ENCODE assay signal across 26 cellular contexts in the genomic region with DNA sequence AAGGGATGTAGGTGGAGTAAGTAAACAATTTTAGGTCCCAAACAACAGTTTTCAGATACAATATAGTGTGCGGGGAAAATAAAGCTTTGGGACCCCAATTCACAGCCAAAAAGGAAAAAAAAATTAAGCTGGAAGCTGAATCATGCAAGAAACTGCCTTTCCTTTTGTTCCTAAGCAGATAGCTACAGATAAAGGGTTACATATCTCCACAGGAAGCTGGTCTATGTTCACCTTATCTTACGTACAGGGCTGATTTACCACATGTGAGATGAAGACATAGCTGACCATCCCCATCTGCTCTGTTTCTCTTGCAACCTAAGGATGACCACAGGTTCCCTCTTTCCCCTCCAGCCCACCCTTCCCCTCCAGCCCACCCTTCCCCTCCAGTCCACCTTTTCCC.
"Had no signal": no experiment of that assay in that cellular context is flagged by ENCODE, and none has a peak within 500 bp of the region (broad histone marks: within the 10 kb centered on the region; RNA-seq: fewer than 3 reads in every experiment).

No MANE protein-coding gene starts in this region.

- H3K4me2 ChIP-seq: hepatocyte had no signal

- H3K36me3 Mint-ChIP-seq: memory B cell; mesothelial cell of epicardium; naive B cell; neural progenitor cell; stimulated activated naive B cell treated with anti-CD40 and anti-IgM and Interleukin-4, amounts not matched to agents 10 μg/mL and 1 μg/mL and 100 μg/mL, for 72 hours; type B pancreatic cell had no signal

- H3K27me3 ChIP-seq: esophagus muscularis mucosa, gastrocnemius medialis, heart left ventricle, hepatocyte, neural progenitor cell, right lobe of liver, stomach, thyroid gland had no signal

- H3K9me3 Mint-ChIP-seq: memory B cell; nephron; neural progenitor cell; stimulated activated naive B cell treated with anti-CD40 and anti-IgM and Interleukin-4, amounts not matched to agents 10 μg/mL and 1 μg/mL and 100 μg/mL, for 72 hours; type B pancreatic cell had no signal

- H2AFZ ChIP-seq: hepatocyte, neural progenitor cell, parathyroid adenoma had no signal

- H3K4me3 ChIP-seq: coronary artery, esophagus muscularis mucosa, gastrocnemius medialis, heart left ventricle, hepatocyte, lung, mucosa of descending colon, neural progenitor cell, right lobe of liver, stomach, thyroid gland had no signal

- H3K36me3 ChIP-seq: esophagus muscularis mucosa, gastrocnemius medialis, heart left ventricle, neural progenitor cell, right lobe of liver, stomach, thyroid gland had no signal

- DNase-seq: dermis blood vessel endothelial cell; effector memory CD4-positive, alpha-beta T cell; gastrocnemius medialis; heart left ventricle; kidney; mucosa of descending colon; naive B cell; right lobe of liver; small intestine; stimulated activated CD4-positive, alpha-beta T cell treated with anti-CD3 and anti-CD28 coated beads, Interleukin-15, amount 100 ng/mL, for 24 hours; stimulated activated CD4-positive, alpha-beta T cell treated with anti-CD3 and anti-CD28 coated beads, Interleukin-2, amount 100 ng/mL, for 48 hours; stimulated activated naive B cell treated with anti-CD40 and anti-IgM and Interleukin-4, amounts not matched to agents 10 μg/mL and 1 μg/mL and 100 μg/mL, for 72 hours; stomach; thyroid gland had no signal

- H3K27ac ChIP-seq: coronary artery, gastrocnemius medialis, hepatocyte, neural progenitor cell, parathyroid adenoma, right lobe of liver, stomach, thyroid gland had no signal

- ATAC-seq: gastrocnemius medialis; heart left ventricle; left lobe of liver; mucosa of descending colon; right lobe of liver; stimulated activated naive B cell treated with anti-CD40 and anti-IgM and Interleukin-4, amounts not matched to agents 10 μg/mL and 1 μg/mL and 100 μg/mL, for 72 hours had no signal

- H3K4me1 ChIP-seq: gastrocnemius medialis, parathyroid adenoma, right lobe of liver, stomach had no signal

- H3K9me3 ChIP-seq: esophagus muscularis mucosa, gastrocnemius medialis, mucosa of descending colon, right lobe of liver, stomach, thyroid gland had no signal

- H3K27ac Mint-ChIP-seq: memory B cell; mesothelial cell of epicardium; naive B cell; neural progenitor cell; progenitor cell of endocrine pancreas; stimulated activated naive B cell treated with anti-CD40 and anti-IgM and Interleukin-4, amounts not matched to agents 10 μg/mL and 1 μg/mL and 100 μg/mL, for 72 hours; type B pancreatic cell had no signal

- H3K4me3 Mint-ChIP-seq: memory B cell; mesothelial cell of epicardium; naive B cell; nephron; neural progenitor cell; stimulated activated naive B cell treated with anti-CD40 and anti-IgM and Interleukin-4, amounts not matched to agents 10 μg/mL and 1 μg/mL and 100 μg/mL, for 72 hours; type B pancreatic cell had no signal

- H3K9ac ChIP-seq: neural progenitor cell, parathyroid adenoma had no signal

- H3K4me1 Mint-ChIP-seq: naive B cell had no signal
